Comparison of ENCODE assay signal across 9 cellular contexts in the genomic region with DNA sequence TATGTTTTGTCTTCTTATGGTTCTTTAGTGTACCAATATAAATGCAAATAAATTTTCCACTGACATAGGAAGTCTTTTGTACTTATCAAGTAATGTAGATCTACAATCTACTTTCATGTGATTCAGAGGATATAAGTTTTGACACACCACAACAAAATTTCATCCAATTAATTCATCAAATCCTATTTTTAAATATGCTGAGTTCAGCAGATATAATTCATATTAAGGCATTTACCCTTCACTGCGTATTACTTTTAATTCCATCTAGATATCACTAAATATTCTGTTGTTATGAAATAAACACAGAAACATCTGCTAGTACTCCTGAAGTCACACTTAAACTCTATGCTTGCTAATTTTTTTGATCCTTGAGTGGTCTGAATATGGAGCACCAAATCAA.
"Had no signal": no experiment of that assay in that cellular context is flagged by ENCODE, and none has a peak within 500 bp of the region (broad histone marks: within the 10 kb centered on the region; RNA-seq: fewer than 3 reads in every experiment).

No MANE protein-coding gene starts in this region.

- H2AFZ ChIP-seq: GM23248 had no signal

- H3K4me1 ChIP-seq: HAP-1 had no signal

- ATAC-seq: HCT116 had no signal

- H3K36me3 ChIP-seq: HAP-1 had no signal

- H3K27ac Mint-ChIP-seq: HFFc6, IgD-negative memory B cell had no signal

- H3K4me1 Mint-ChIP-seq: IgD-negative memory B cell had no signal

- DNase-seq: GM23248, GOT3, H7, HFFc6, KG1 had no signal

- H3K36me3 Mint-ChIP-seq: IgD-negative memory B cell had no signal

- H3K9ac ChIP-seq: GM23248 had no signal

- H3K4me3 ChIP-seq: GM23248, HAP-1 had no signal

- H3K9me3 ChIP-seq: HAP-1 had no signal

- H3K4me3 Mint-ChIP-seq: HFFc6, IgD-negative memory B cell had no signal

- H3K27ac ChIP-seq: GM23248, HL-60 had no signal
